In the genomic region with DNA sequence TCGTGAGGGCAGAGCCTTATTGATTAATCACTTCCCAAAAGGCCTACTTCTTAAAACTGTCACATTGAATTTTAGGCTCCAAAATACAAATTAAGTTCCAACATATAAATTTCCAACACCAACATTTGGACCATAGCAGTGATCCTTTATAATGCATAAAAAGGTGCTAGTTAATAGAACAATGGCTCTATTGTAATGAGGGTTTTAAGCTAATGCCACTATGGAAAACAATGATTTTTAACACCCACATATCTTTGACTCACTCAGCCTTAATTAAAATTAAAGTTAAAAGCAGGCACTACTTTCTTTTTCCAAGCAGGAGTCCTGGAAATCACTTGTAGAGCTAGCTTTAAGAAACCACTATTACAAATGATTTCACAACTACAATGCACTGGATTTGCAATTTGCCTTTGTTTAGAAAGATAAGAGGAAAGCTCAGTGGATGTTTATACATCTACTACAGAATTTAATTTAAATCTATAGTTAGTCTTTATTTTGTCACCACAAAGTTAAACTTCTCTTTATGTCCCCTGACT, we compare ENCODE assay signal across 26 cellular contexts. TPM values are rescaled to one million over a fixed set of nuclear protein-coding genes. Genes with fewer than 3 reads are reported as not detected.
"Had no signal": no experiment of that assay in that cellular context is flagged by ENCODE, and none has a peak within 500 bp of the region (broad histone marks: within the 10 kb centered on the region; RNA-seq: fewer than 3 reads in every experiment).

No MANE protein-coding gene starts in this region.

- H3K9me3 ChIP-seq: esophagus muscularis mucosa, gastroesophageal sphincter, left lung, lower lobe of right lung, mucosa of descending colon, right lobe of liver, transverse colon had no signal

- H3K27me3 ChIP-seq: brain microvascular endothelial cell, esophagus muscularis mucosa, gastroesophageal sphincter, left lung, right lobe of liver, transverse colon had no signal

- H3K4me3 ChIP-seq: esophagus muscularis mucosa, gastroesophageal sphincter, left lung, lower lobe of right lung, mucosa of descending colon, right lobe of liver, transverse colon had no signal

- H3K36me3 ChIP-seq: brain microvascular endothelial cell, esophagus muscularis mucosa, gastroesophageal sphincter, left lung, lower lobe of right lung, right lobe of liver, transverse colon had no signal

- ATAC-seq: activated naive CD4-positive, alpha-beta T cell treated with anti-CD3 and anti-CD28 coated beads, Interleukin-2, amount 50 U/mL, for 72 hours; gastroesophageal sphincter; left lung; lower lobe of right lung; mucosa of descending colon; natural killer cell treated with Interleukin-12 subunit alpha and Interleukin-12 subunit beta and Interleukin-15 and Interleukin-18, amount 100 ng/mL, for 72 hours; right lobe of liver; T-helper 17 cell had no signal

- H3K4me1 ChIP-seq: left lung, right lobe of liver had no signal

- H3K27ac ChIP-seq: brain microvascular endothelial cell, gastroesophageal sphincter, left lung, right lobe of liver, transverse colon, WERI-Rb-1 had no signal

- DNase-seq: activated CD4-positive, alpha-beta memory T cell treated with anti-CD3 and anti-CD28 coated beads, Interleukin-2, amount 10 ng/mL, durations not matched to agents 7 days and 5 days; activated CD4-positive, alpha-beta T cell treated with anti-CD3 and anti-CD28 coated beads, Interleukin-2, amount 10 ng/mL, durations not matched to agents 24 days and 14 days; activated CD4-positive, CD25-positive, alpha-beta regulatory T cell treated with anti-CD3 and anti-CD28 coated beads, Interleukin-2, amount 50 U/mL, for 72 hours; activated naive CD4-positive, alpha-beta T cell; activated T-cell treated with anti-CD3 and anti-CD28 coated beads, Interleukin-2, amount 50 U/mL, for 48 hours; brain microvascular endothelial cell; central memory CD4-positive, alpha-beta T cell; dermis blood vessel endothelial cell; effector CD4-positive, alpha-beta T cell; hippocampal formation; kidney glomerular epithelial cell; left lung; lower lobe of right lung; mucosa of descending colon; right lobe of liver; stimulated activated CD4-positive, alpha-beta T cell treated with anti-CD3 and anti-CD28 coated beads, Interleukin-2, amount 100 ng/mL, for 48 hours; stimulated activated naive CD4-positive, alpha-beta T cell treated with Interleukin-2 at 50 U/mL for 16 hours; SW 1271; T-helper 17 cell; T1000; transverse colon; WERI-Rb-1 had no signal

RNA-seq across cellular contexts. Expression of a gene that starts 41.8 kb away (rescaled TPM):
- total RNA-seq: activated CD4-positive, alpha-beta memory T cell treated with anti-CD3 and anti-CD28 coated beads, Interleukin-2, amount 10 ng/mL, durations not matched to agents 7 days and 5 days; T-helper 17 cell had no signal
